Comparison of ENCODE assay signal across 12 cellular contexts in genomic region chr12:25051171-25051570, GRCh38.
DNase-seq lines count a peak whose midpoint lies in the region; ATAC-seq and TF ChIP-seq lines count a peak whose summit lies in the region.
"Had no signal": no experiment of that assay in that cellular context is flagged by ENCODE, and none has a peak within 500 bp of the region (broad histone marks: within the 10 kb centered on the region; RNA-seq: fewer than 3 reads in every experiment).

No MANE protein-coding gene starts in this region.

- H3K4me2 ChIP-seq in GM23338, result no peak overlapping the region

- no peaks in the 10 kb centered on the region for H3K36me3 ChIP-seq in GM23338 (ENCODE audit: insufficient read depth)
- H3K36me3 ChIP-seq: brain microvascular endothelial cell had no signal

- H3K36me3 Mint-ChIP-seq in CD4-positive, alpha-beta T cell (ENCODE audit: low read depth), result peaks cover 22% of the 10 kb centered on the region
- H3K36me3 Mint-ChIP-seq in GM23338 (ENCODE audit: low read depth), result peaks cover 3% of the 10 kb centered on the region; the same call in 1 of the 3 replicates
- H3K36me3 Mint-ChIP-seq in activated T-cell treated with anti-CD3 and anti-CD28 coated beads, Interleukin-2, amount 50 U/mL, for 72 hours (ENCODE audit: insufficient read depth in 2 of 2), result peaks cover 10 to 12% of the 10 kb centered on the region in 2 donors
- peaks cover 4 to 11% of the 10 kb centered on the region in 2 donors for H3K36me3 Mint-ChIP-seq in naive B cell

- H3K27me3 Mint-ChIP-seq in CD4-positive, alpha-beta T cell, result no peaks in the 10 kb centered on the region
- no peaks in the 10 kb centered on the region for H3K27me3 Mint-ChIP-seq in GM23338 (ENCODE audit: insufficient read depth, low read depth, poor library complexity)
- no peaks in the 10 kb centered on the region for H3K27me3 Mint-ChIP-seq in activated T-cell treated with anti-CD3 and anti-CD28 coated beads, Interleukin-2, amount 50 U/mL, for 72 hours (ENCODE audit: low read depth)
- no peaks in the 10 kb centered on the region for H3K27me3 Mint-ChIP-seq in naive B cell

- H3K4me1 ChIP-seq in GM23338 (ENCODE audit: insufficient read depth), result peaks cover 7% of the 10 kb centered on the region; the same call in 1 of the 2 replicates

- peak overlapping the region; percentile 99 for H3K4me3 Mint-ChIP-seq in CD4-positive, alpha-beta T cell
- H3K4me3 Mint-ChIP-seq in GM23338, result no peak overlapping the region
- H3K4me3 Mint-ChIP-seq in activated T-cell treated with anti-CD3 and anti-CD28 coated beads, Interleukin-2, amount 50 U/mL, for 72 hours, result peak overlapping the region; percentile 94 to 96
- peak overlapping the region; percentile 87 to 100 (median 97) for H3K4me3 Mint-ChIP-seq in naive B cell
- H3K4me3 Mint-ChIP-seq: mesothelial cell of epicardium had no signal

- H3K79me2 ChIP-seq in GM23338 (replicated peaks; ENCODE audit: insufficient read depth), result no peaks in the 10 kb centered on the region

- peaks cover 5% of the 10 kb centered on the region for H3K9me3 ChIP-seq in CD4-positive, alpha-beta T cell (ENCODE audit: control insufficient read depth, low read length)

- H3K9me2 ChIP-seq in GM23338 (ENCODE audit: insufficient read depth), result no peaks in the 10 kb centered on the region

- H3K27ac ChIP-seq in CD4-positive, alpha-beta T cell (ENCODE audit: low read depth, low read length), result peak overlapping the region; percentile 79
- H3K27ac ChIP-seq in GM23338 (ENCODE audit: low read depth), result no peak overlapping the region
- H3K27ac ChIP-seq: brain microvascular endothelial cell had no signal

- intact Hi-C loops in CD4-positive, alpha-beta T cell (cut with DNase I, micrococcal nuclease), result loop anchor here (2.0 to 5.0 kb wide), 6 partner anchors 36 to 1971 kb away; partner anchors contain the start of genes KRAS (in 1 of the 2) and MED21 (in 1 of the 2)

- H3K4me3 ChIP-seq in GM23338, result no peak overlapping the region

- POLR2A ChIA-PET in CD4-positive, alpha-beta T cell (lab: Charles Lee), result interaction anchor here (0.7 to 3.4 kb wide), 19 partner anchors 8 to 1963 kb away, joined by 3 to 46 read pairs (median 4); partner anchors contain the start of genes KRAS and TM7SF3

- no peaks in the 10 kb centered on the region for H3K27me3 ChIP-seq in CD4-positive, alpha-beta T cell (ENCODE audit: control insufficient read depth, insufficient read depth, low read length)
- H3K27me3 ChIP-seq in GM23338 (ENCODE audit: insufficient read depth), result no peaks in the 10 kb centered on the region
- H3K27me3 ChIP-seq: brain microvascular endothelial cell had no signal

- H3K4me1 Mint-ChIP-seq in CD4-positive, alpha-beta T cell (ENCODE audit: low read depth), result peaks cover 42% of the 10 kb centered on the region
- peaks cover 8% of the 10 kb centered on the region for H3K4me1 Mint-ChIP-seq in GM23338
- H3K4me1 Mint-ChIP-seq in activated T-cell treated with anti-CD3 and anti-CD28 coated beads, Interleukin-2, amount 50 U/mL, for 72 hours (ENCODE audit: low read depth), result peaks cover 36% of the 10 kb centered on the region
- peaks cover 27 to 48% (median 33%) of the 10 kb centered on the region in 3 donors for H3K4me1 Mint-ChIP-seq in naive B cell

- H3K27ac Mint-ChIP-seq in CD4-positive, alpha-beta T cell, result peak overlapping the region; percentile 99
- H3K27ac Mint-ChIP-seq in GM23338 (no peak overlapping the region), naive B cell (peak overlapping the region; percentile 96 to 99 (median 98))
- H3K27ac Mint-ChIP-seq in activated T-cell treated with anti-CD3 and anti-CD28 coated beads, Interleukin-2, amount 50 U/mL, for 72 hours, result peak overlapping the region; percentile 97
- H3K27ac Mint-ChIP-seq: mesothelial cell of epicardium had no signal

- H2AFZ ChIP-seq in GM23338, result peak overlapping the region; percentile 78; the same call in 1 of the 2 replicates

- CTCF ChIA-PET in CD4-positive, alpha-beta T cell (lab: Charles Lee), result interaction anchor here (1.1 to 1.9 kb wide), 3 partner anchors 9 to 337 kb away, joined by 3 to 5 read pairs (median 5); no protein-coding TSS in a partner anchor

- no peak for DNase-seq in CD4-positive, alpha-beta T cell
- DNase-seq in GM23338 (ENCODE audit: low spot score) (no peak), naive B cell (no peak), NCI-H128 (lab: John Stamatoyannopoulos, UW; ENCODE audit: unreplicated experiment) (no peak), 8988T (no peak)
- peak; percentile 34 to 46 for DNase-seq in activated T-cell treated with anti-CD3 and anti-CD28 coated beads, Interleukin-2, amount 50 U/mL, for 72 hours
- DNase-seq: brain microvascular endothelial cell, NCI-H1105 treated with DMSO at 0.1 percent for 48 hours, NCI-H82 had no signal

- H3K9me3 Mint-ChIP-seq in CD4-positive, alpha-beta T cell, result peaks cover 4% of the 10 kb centered on the region
- peaks cover 18% of the 10 kb centered on the region for H3K9me3 Mint-ChIP-seq in GM23338
- H3K9me3 Mint-ChIP-seq in activated T-cell treated with anti-CD3 and anti-CD28 coated beads, Interleukin-2, amount 50 U/mL, for 72 hours, result peaks cover 2 to 5% of the 10 kb centered on the region in 2 donors
- peaks cover 0 to 9% (median 3%) of the 10 kb centered on the region in 7 donors for H3K9me3 Mint-ChIP-seq in naive B cell

- no peaks in the 10 kb centered on the region for H3F3A ChIP-seq in GM23338 (replicated peaks; ENCODE audit: low read depth)

- TF ChIP-seq CTCF in CD4-positive, alpha-beta T cell (IDR thresholded peaks at IDR 0.05), result no peak
- no peak for TF ChIP-seq CTCF in GM23338 (conservative IDR thresholded peaks at IDR 0.05; ENCODE audit: low read depth in 2 of 2)

- no peak for ATAC-seq in CD4-positive, alpha-beta T cell (ENCODE audit: poor library complexity)
- no peak for ATAC-seq in GM23338
- peak; percentile 0 to 2 for ATAC-seq in activated T-cell treated with anti-CD3 and anti-CD28 coated beads, Interleukin-2, amount 50 U/mL, for 72 hours (replicated peaks in 1 of 2)
- ATAC-seq in naive B cell (ENCODE audit: low read depth in 2 of 2), result no peak
- ATAC-seq in HG02588 (IDR thresholded peaks at IDR 0.05; ENCODE audit: unreplicated experiment), result no peak
- no peak for ATAC-seq in HG03439 (IDR thresholded peaks at IDR 0.05; ENCODE audit: unreplicated experiment)

- no peaks in the 10 kb centered on the region for H4K20me1 ChIP-seq in GM23338 (replicated peaks; ENCODE audit: insufficient read depth)

TF ChIP-seq in GM23338, 12 proteins besides CTCF, POLR2A, EP300 and RAD21:
- TF ChIP-seq POLR2AphosphoS5 (IDR thresholded peaks at IDR 0.05; ENCODE audit: low read depth), result no peak
- TF ChIP-seq EZH2phosphoT487 (IDR thresholded peaks at IDR 0.05; ENCODE audit: unreplicated experiment), result no peak
- TF ChIP-seq NANOG (IDR thresholded peaks at IDR 0.05; ENCODE audit: borderline replicate concordance), result no peak

Comparison
In these comparisons a context has a peak if more than half of its experiments do, and no peak if none do; other contexts are left out.
1. ATAC-seq: peak in activated T-cell treated with anti-CD3 and anti-CD28 coated beads, Interleukin-2, amount 50 U/mL, for 72 hours (2 of 2); none in CD4-positive, alpha-beta T cell (single experiment), GM23338 (single experiment), naive B cell (0 of 2), HG02588 (single experiment) and HG03439 (single experiment).
2. DNase-seq: peak in activated T-cell treated with anti-CD3 and anti-CD28 coated beads, Interleukin-2, amount 50 U/mL, for 72 hours (2 of 2); none in CD4-positive, alpha-beta T cell (0 of 10), GM23338 (single experiment), naive B cell (single experiment), NCI-H128 (single experiment) and 8988T (single experiment).